ENCODE assay signal across 8 cellular contexts in the genomic region with DNA sequence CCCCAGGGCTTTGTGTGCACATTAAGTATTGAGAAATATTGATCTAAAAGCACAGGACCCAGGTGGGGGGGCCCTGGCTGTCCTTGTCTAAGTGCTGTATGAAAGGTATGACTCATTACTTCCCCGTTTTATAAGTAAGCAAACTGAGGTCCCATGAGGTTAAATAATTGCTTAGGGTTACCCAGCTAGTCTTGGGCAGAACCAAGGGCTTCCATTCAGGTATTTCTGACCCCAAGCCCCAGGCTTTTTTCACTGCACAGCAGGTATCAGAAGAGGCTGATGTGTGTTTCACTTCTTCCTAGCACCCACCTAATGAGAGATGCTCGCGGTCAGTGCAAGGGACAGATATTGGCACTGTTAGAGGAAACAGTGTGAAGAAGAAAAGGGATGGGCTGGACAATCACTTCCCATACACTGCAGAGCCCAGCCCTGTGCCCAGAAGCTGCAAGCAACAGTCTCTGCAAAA. TPM values are rescaled to one million over a fixed set of nuclear protein-coding genes. Genes with fewer than 3 reads are reported as not detected.
DNase-seq lines count a peak whose midpoint lies in the region; ATAC-seq, FAIRE-seq and TF ChIP-seq lines count a peak whose summit lies in the region.

No MANE protein-coding gene starts in this region.

- no peaks in the 10 kb centered on the region for H4K20me1 ChIP-seq in neural progenitor cell (ENCODE audit: low read depth)

- intact Hi-C loops in upper lobe of right lung (cut with DNase I), result no loop called here

- H3K4me3 ChIP-seq in right atrium auricular region (no peak overlapping the region), upper lobe of right lung (no peak overlapping the region), neural progenitor cell (no peak overlapping the region)

- no peak overlapping the region for H3K27ac Mint-ChIP-seq in neural progenitor cell

- DNase-seq in GM19239 (ENCODE audit: insufficient read length, low spot score), result peak; percentile 22
- peak; percentile 59 for DNase-seq in activated CD4-positive, alpha-beta T cell treated with anti-CD3 and anti-CD28 coated beads, Interleukin-2, amount 50 U/mL, for 1 hour
- DNase-seq in right atrium auricular region (ENCODE audit: low spot score), result no peak
- DNase-seq in upper lobe of right lung, result peak; percentile 76
- DNase-seq in NCI-H2107 treated with DMSO at 0.1 percent for 48 hours (lab: John Stamatoyannopoulos, UW; ENCODE audit: unreplicated experiment), result no peak
- no peak for DNase-seq in A172 (ENCODE audit: low spot score)
- no peak for DNase-seq in neural progenitor cell (ENCODE audit: low spot score)

- H2AFZ ChIP-seq in neural progenitor cell (replicated peaks), result no peak overlapping the region

- H3K4me1 ChIP-seq in right atrium auricular region (peaks cover 0 to 15% of the 10 kb centered on the region in 2 donors), upper lobe of right lung (peaks cover 49% of the 10 kb centered on the region), neural progenitor cell (no peaks in the 10 kb centered on the region)

- no peaks in the 10 kb centered on the region for H3F3A ChIP-seq in neural progenitor cell (ENCODE audit: low read depth)

- H3K9me3 ChIP-seq in right atrium auricular region (peaks cover 0 to 4% of the 10 kb centered on the region in 2 donors), upper lobe of right lung (no peaks in the 10 kb centered on the region), neural progenitor cell (ENCODE audit: low read depth) (no peaks in the 10 kb centered on the region)

- no peak for TF ChIP-seq CTCF in right atrium auricular region (IDR thresholded peaks at IDR 0.05)
- TF ChIP-seq CTCF in upper lobe of right lung (IDR thresholded peaks at IDR 0.05), result no peak
- no peak for TF ChIP-seq CTCF in neural progenitor cell (IDR thresholded peaks at IDR 0.05)

- no peak overlapping the region for H3K4me3 Mint-ChIP-seq in neural progenitor cell

- H3K27ac ChIP-seq in right atrium auricular region, result peak overlapping the region; percentile 41 to 58
- H3K27ac ChIP-seq in upper lobe of right lung, result peak overlapping the region; percentile 86
- no peak overlapping the region for H3K27ac ChIP-seq in neural progenitor cell

- H3K9ac ChIP-seq in neural progenitor cell, result no peak overlapping the region

- H3K9me3 Mint-ChIP-seq in neural progenitor cell, result peaks cover 6% of the 10 kb centered on the region

- peak; percentile 86 for FAIRE-seq in GM19239 (lab: Jason Lieb, UNC)

- no peaks in the 10 kb centered on the region for H3K79me2 ChIP-seq in neural progenitor cell (ENCODE audit: low read depth)

- ATAC-seq in HG03108 (IDR thresholded peaks at IDR 0.05; ENCODE audit: unreplicated experiment) (peak; percentile 59), upper lobe of right lung (peak; percentile 40)

- no peak overlapping the region for H3K4me2 ChIP-seq in neural progenitor cell

- H3K36me3 Mint-ChIP-seq in neural progenitor cell, result no peaks in the 10 kb centered on the region

- no peaks in the 10 kb centered on the region for H3K4me1 Mint-ChIP-seq in neural progenitor cell

- H3K36me3 ChIP-seq in right atrium auricular region (peaks cover 36% of the 10 kb centered on the region), upper lobe of right lung (peaks cover 19% of the 10 kb centered on the region), neural progenitor cell (no peaks in the 10 kb centered on the region)

- no peaks in the 10 kb centered on the region for H3K27me3 ChIP-seq in right atrium auricular region
- no peaks in the 10 kb centered on the region for H3K27me3 ChIP-seq in upper lobe of right lung
- H3K27me3 ChIP-seq in neural progenitor cell, result no peaks in the 10 kb centered on the region

- H3K27me3 Mint-ChIP-seq in neural progenitor cell (ENCODE audit: insufficient read depth, low read depth), result peaks cover 10% of the 10 kb centered on the region

RNA-seq across cellular contexts. Expression of a gene that starts 4.7 kb away (rescaled TPM):
- total RNA-seq in right atrium auricular region (10 to 100 TPM in 1 of 2 donors, 1 to 10 TPM in 1; 3.9 to 12.5 TPM), upper lobe of right lung (56.7 TPM), neural progenitor cell (ENCODE audit: low replicate concordance) (3.8 and 5.8 TPM in 2 replicates)
- not detected in 2 replicates for total RNA-seq in A172 (2014; rRNA removed; shearing (Covaris generic))

Comparison
In these comparisons a context has a peak if more than half of its experiments do, and no peak if none do; other contexts are left out.
1. DNase-seq: peak in GM19239 (single experiment), activated CD4-positive, alpha-beta T cell treated with anti-CD3 and anti-CD28 coated beads, Interleukin-2, amount 50 U/mL, for 1 hour (single experiment) and upper lobe of right lung (single experiment); none in right atrium auricular region (single experiment), NCI-H2107 treated with DMSO at 0.1 percent for 48 hours (single experiment), A172 (single experiment) and neural progenitor cell (single experiment).